ENCODE assay signal across 1 cellular context in genomic region chr2:235044501-235045271, GRCh38.
TF ChIP-seq lines count a peak whose summit lies in the region.

No MANE protein-coding gene starts in this region.

TF ChIP-seq in GM12878, 131 proteins besides CTCF, POLR2A, EP300 and RAD21 (continued from another document):
- no peak for TF ChIP-seq RELB (IDR thresholded peaks at IDR 0.05; ENCODE audit: low read depth)
- no peak for TF ChIP-seq NRF1 (conservative IDR thresholded peaks at IDR 0.05; ENCODE audit: low read depth, low read length)
- no peak for TF ChIP-seq ZBTB33 (IDR thresholded peaks at IDR 0.05)
- TF ChIP-seq CHD1 (IDR thresholded peaks at IDR 0.05; ENCODE audit: low read depth, low read length) = no peak
- no peak for TF ChIP-seq STAT3 (IDR thresholded peaks at IDR 0.05; ENCODE audit: low read depth, low read length)
TF ChIP-seq in GM12878: peak in this region for 0.
